ENCODE assay signal across 13 cellular contexts in genomic region chr6:113668712-113669408, GRCh38.
A peak's percentile ranks its signal among the peaks of the same experiment; 100 is the strongest.
DNase-seq lines count a peak whose midpoint lies in the region; ATAC-seq lines count a peak whose summit lies in the region.
"Had no signal": no experiment of that assay in that cellular context is flagged by ENCODE, and none has a peak within 500 bp of the region (broad histone marks: within the 10 kb centered on the region; RNA-seq: fewer than 3 reads in every experiment).

No MANE protein-coding gene starts in this region.

- no peak overlapping the region for H2AK5ac ChIP-seq in neuronal stem cell (ENCODE audit: low read depth, low read length)

- DNase-seq in NCI-H748 treated with DMSO at 0.1 percent for 48 hours (lab: John Stamatoyannopoulos, UW) (peak; percentile 35), neuronal stem cell (ENCODE audit: low spot score) (no peak), activated T-cell treated with anti-CD3 and anti-CD28 coated beads for 4 hours (no peak), NCI-H2107 (lab: John Stamatoyannopoulos, UW) (no peak)
- DNase-seq in stimulated activated effector memory CD8-positive, alpha-beta T cell treated with anti-CD3 and anti-CD28 coated beads, Interleukin-12 subunit alpha, Interleukin-12 subunit beta, amount 100 ng/mL, for 72 hours (ENCODE audit: low spot score in 2 of 2), result no peak
- DNase-seq: activated T-cell treated with anti-CD3 and anti-CD28 coated beads, Interleukin-2, amount 50 U/mL, for 48 hours; DMS79; naive thymus-derived CD4-positive, alpha-beta T cell; small intestine had no signal

- WGBS in neuronal stem cell (ENCODE audit: extremely low coverage in 2 of 2, insufficient read length in 2 of 2, insufficient replicate concordance in 1 of 2), 2 donors, result no CpG with 5 or more reads among the region's 1 CpG

- H3K79me1 ChIP-seq in neuronal stem cell (ENCODE audit: low read depth, low read length), result no peaks in the 10 kb centered on the region

- no peak overlapping the region for H3K4me3 Mint-ChIP-seq in stimulated activated effector memory CD8-positive, alpha-beta T cell treated with anti-CD3 and anti-CD28 coated beads, Interleukin-12 subunit alpha, Interleukin-12 subunit beta, amount 100 ng/mL, for 72 hours
- H3K4me3 Mint-ChIP-seq: naive thymus-derived CD4-positive, alpha-beta T cell had no signal

- H3K9ac ChIP-seq in neuronal stem cell (ENCODE audit: low read depth, low read length, poor library complexity), result no peak overlapping the region

- H3K36me3 ChIP-seq in neuronal stem cell (replicated peaks in 1 of 2; ENCODE audit: control insufficient read depth in 2 of 2, insufficient read depth in 2 of 2, low read length in 2 of 2), result no peaks in the 10 kb centered on the region
- H3K36me3 ChIP-seq: HAP-1, vagina had no signal

- ATAC-seq in GM18870 (IDR thresholded peaks at IDR 0.05; ENCODE audit: unreplicated experiment) (peak; percentile 44), HG02885 (IDR thresholded peaks at IDR 0.05; ENCODE audit: poor library complexity, unreplicated experiment) (peak; percentile 68)
- no peak for ATAC-seq in stimulated activated effector memory CD8-positive, alpha-beta T cell treated with anti-CD3 and anti-CD28 coated beads, Interleukin-12 subunit alpha, Interleukin-12 subunit beta, amount 100 ng/mL, for 72 hours
- ATAC-seq: naive thymus-derived CD4-positive, alpha-beta T cell had no signal

- no peak overlapping the region for H3K4me3 ChIP-seq in neuronal stem cell (ENCODE audit: low read length in 2 of 2)
- H3K4me3 ChIP-seq: HAP-1, vagina had no signal

- no peak overlapping the region for H2BK12ac ChIP-seq in neuronal stem cell (ENCODE audit: low read length)

- H3K4me2 ChIP-seq in neuronal stem cell (ENCODE audit: insufficient read depth, low read length, poor library complexity, severe bottlenecking), result no peak overlapping the region

- H3K4ac ChIP-seq in neuronal stem cell (ENCODE audit: low read length), result no peak overlapping the region

- no peaks in the 10 kb centered on the region for H3K9me3 Mint-ChIP-seq in stimulated activated effector memory CD8-positive, alpha-beta T cell treated with anti-CD3 and anti-CD28 coated beads, Interleukin-12 subunit alpha, Interleukin-12 subunit beta, amount 100 ng/mL, for 72 hours

- peak overlapping the region; percentile 26 for H2AFZ ChIP-seq in neuronal stem cell (ENCODE audit: low read length)

- H2BK120ac ChIP-seq in neuronal stem cell (ENCODE audit: low read depth, low read length), result no peak overlapping the region

- H3K14ac ChIP-seq in neuronal stem cell (ENCODE audit: low read length), result no peak overlapping the region

- no peak overlapping the region for H2BK5ac ChIP-seq in neuronal stem cell (ENCODE audit: low read length)

- H3K18ac ChIP-seq in neuronal stem cell (ENCODE audit: low read length), result no peak overlapping the region

- H3K9me3 ChIP-seq in neuronal stem cell (replicated peaks in 1 of 2; ENCODE audit: control insufficient read depth in 2 of 2, insufficient read depth in 1 of 2, low read depth in 1 of 2, low read length in 2 of 2), result no peaks in the 10 kb centered on the region
- H3K9me3 ChIP-seq: HAP-1, vagina had no signal

- no peak overlapping the region for H4K91ac ChIP-seq in neuronal stem cell (ENCODE audit: low read depth, low read length, poor library complexity)

- no peak overlapping the region for H2BK15ac ChIP-seq in neuronal stem cell (ENCODE audit: low read length)

- H3K23ac ChIP-seq in neuronal stem cell (ENCODE audit: low read depth, low read length, poor library complexity), result no peak overlapping the region

- H3K27ac Mint-ChIP-seq in stimulated activated effector memory CD8-positive, alpha-beta T cell treated with anti-CD3 and anti-CD28 coated beads, Interleukin-12 subunit alpha, Interleukin-12 subunit beta, amount 100 ng/mL, for 72 hours, result no peak overlapping the region
- H3K27ac Mint-ChIP-seq: naive thymus-derived CD4-positive, alpha-beta T cell had no signal

- H3K27me3 ChIP-seq in neuronal stem cell (ENCODE audit: control insufficient read depth in 3 of 3, insufficient read depth in 3 of 3, low read depth in 1 of 3, low read length in 3 of 3), result no peaks in the 10 kb centered on the region
- H3K27me3 ChIP-seq: vagina had no signal

- H3K4me1 ChIP-seq in neuronal stem cell (ENCODE audit: control insufficient read depth in 2 of 2, insufficient read depth in 1 of 2, low read depth in 1 of 2, low read length in 2 of 2), result peaks cover 6 to 10% of the 10 kb centered on the region in 2 donors
- H3K4me1 ChIP-seq: HAP-1, vagina had no signal

- H4K8ac ChIP-seq in neuronal stem cell (ENCODE audit: low read depth, low read length), result no peak overlapping the region

- no peaks in the 10 kb centered on the region for H3K4me1 Mint-ChIP-seq in stimulated activated effector memory CD8-positive, alpha-beta T cell treated with anti-CD3 and anti-CD28 coated beads, Interleukin-12 subunit alpha, Interleukin-12 subunit beta, amount 100 ng/mL, for 72 hours

- H3K36me3 Mint-ChIP-seq in stimulated activated effector memory CD8-positive, alpha-beta T cell treated with anti-CD3 and anti-CD28 coated beads, Interleukin-12 subunit alpha, Interleukin-12 subunit beta, amount 100 ng/mL, for 72 hours, result no peaks in the 10 kb centered on the region
- H3K36me3 Mint-ChIP-seq: naive thymus-derived CD4-positive, alpha-beta T cell had no signal

- no peak overlapping the region for H3K27ac ChIP-seq in neuronal stem cell (replicated peaks; ENCODE audit: low read length)
- H3K27ac ChIP-seq: vagina had no signal
